15 cellular contexts compared by ENCODE assay signal in the genomic region with DNA sequence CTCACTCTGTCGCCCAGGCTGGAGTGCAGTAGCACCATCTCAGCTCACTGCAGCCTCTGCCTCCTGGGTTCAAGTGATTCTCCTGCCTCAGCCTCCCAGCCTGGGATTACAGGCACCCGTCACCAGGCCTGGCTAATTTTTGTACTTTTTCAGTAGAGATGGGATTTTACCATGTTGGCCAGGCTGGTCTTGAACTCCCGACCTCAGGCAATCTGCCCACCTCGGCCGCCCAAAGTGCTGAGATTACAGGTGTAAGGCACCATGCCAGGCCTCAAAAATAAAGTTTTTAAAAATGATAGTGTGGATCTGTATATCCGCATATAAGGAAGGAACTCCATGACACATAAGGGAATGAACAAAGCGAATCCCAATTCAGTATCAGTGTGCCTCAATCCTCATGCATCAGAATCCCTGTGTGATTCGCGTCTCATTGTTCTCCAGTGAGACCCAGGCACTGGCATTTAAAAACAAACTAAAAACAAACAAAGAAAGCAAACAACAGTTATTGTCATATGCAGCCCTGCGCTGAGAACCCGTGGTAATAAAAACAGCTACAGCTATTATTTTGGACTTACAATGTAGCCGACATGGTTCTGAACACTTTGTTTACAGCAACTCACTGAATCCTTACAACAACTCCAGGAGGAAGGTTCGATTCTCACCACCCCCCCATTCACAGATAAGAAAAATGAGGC.
"Had no signal": no experiment of that assay in that cellular context is flagged by ENCODE, and none has a peak within 500 bp of the region (broad histone marks: within the 10 kb centered on the region; RNA-seq: fewer than 3 reads in every experiment).

No MANE protein-coding gene starts in this region.

- H3K9me3 ChIP-seq: ascending aorta, breast epithelium, ovary, suprapubic skin had no signal

- H3K36me3 ChIP-seq: ascending aorta, breast epithelium, ovary, suprapubic skin had no signal

- DNase-seq: activated CD4-positive, alpha-beta T cell treated with anti-CD3 and anti-CD28 coated beads, Interleukin-2, amount 10 ng/mL, durations not matched to agents 7 days and 5 days; activated naive CD4-positive, alpha-beta T cell treated with Interleukin-2 at 50 U/mL for 16 hours; cerebellar nuclear complex; effector memory CD4-positive, alpha-beta T cell; foreskin keratinocyte; head of caudate nucleus; left colon; naive B cell; ovary; stimulated activated CD4-positive, alpha-beta T cell treated with anti-CD3 and anti-CD28 coated beads, Interleukin-4, amount 100 ng/mL, for 4 hours; SW 1271; trophoblast cell had no signal

- H3K4me1 ChIP-seq: breast epithelium, foreskin keratinocyte had no signal

- H3K27me3 ChIP-seq: ascending aorta, breast epithelium, ovary, suprapubic skin had no signal

- H3K4me3 ChIP-seq: ascending aorta, breast epithelium, ovary, suprapubic skin had no signal

- ATAC-seq: foreskin keratinocyte, left colon had no signal

- H3K27ac ChIP-seq: ascending aorta, breast epithelium, foreskin keratinocyte, ovary, suprapubic skin had no signal
